In genomic region chr17:68812876-68813584, GRCh38 we compare ENCODE assay signal across 15 cellular contexts.
DNase-seq lines count a peak whose midpoint lies in the region; FAIRE-seq and TF ChIP-seq lines count a peak whose summit lies in the region.
"Had no signal": no experiment of that assay in that cellular context is flagged by ENCODE, and none has a peak within 500 bp of the region (broad histone marks: within the 10 kb centered on the region; RNA-seq: fewer than 3 reads in every experiment).

No MANE protein-coding gene starts in this region.

- H3K27ac ChIP-seq in endothelial cell of umbilical vein (ENCODE audit: insufficient read depth, low read depth, low read length) (no peak overlapping the region), neural progenitor cell (no peak overlapping the region)
- H3K27ac ChIP-seq: pancreas, VCaP had no signal

- H4K20me1 ChIP-seq in endothelial cell of umbilical vein (replicated peaks; ENCODE audit: control insufficient read depth, extremely low read depth, insufficient read depth, low read length) (no peaks in the 10 kb centered on the region), neural progenitor cell (ENCODE audit: low read depth) (no peaks in the 10 kb centered on the region)

- H2AFZ ChIP-seq in endothelial cell of umbilical vein (ENCODE audit: low read depth, low read length), result no peak overlapping the region
- H2AFZ ChIP-seq in neural progenitor cell (replicated peaks), result no peak overlapping the region

- H3K36me3 ChIP-seq in endothelial cell of umbilical vein (ENCODE audit: control insufficient read depth in 2 of 2, extremely low read depth in 1 of 2, insufficient read depth in 2 of 2, low read length in 2 of 2) (no peaks in the 10 kb centered on the region), neural progenitor cell (no peaks in the 10 kb centered on the region)
- H3K36me3 ChIP-seq: pancreas had no signal

- no peak for TF ChIP-seq CTCF in endothelial cell of umbilical vein (IDR thresholded peaks at IDR 0.05; ENCODE audit: extremely low read depth in 1 of 2, insufficient read depth in 1 of 2, low read depth in 1 of 2, low read length in 2 of 2)
- no peak for TF ChIP-seq CTCF in neural progenitor cell (IDR thresholded peaks at IDR 0.05)

- peaks cover 9% of the 10 kb centered on the region for H3K36me3 Mint-ChIP-seq in neural progenitor cell

- peaks cover 44% of the 10 kb centered on the region for H3K9me3 Mint-ChIP-seq in neural progenitor cell

- H3K4me2 ChIP-seq in endothelial cell of umbilical vein (ENCODE audit: insufficient read depth, low read length) (no peak overlapping the region), neural progenitor cell (no peak overlapping the region)

- DNase-seq in GM04504 (ENCODE audit: low read depth), result peak; percentile 48
- peak; percentile 80 for DNase-seq in NOMO-1 treated with DMSO at 0.1 percent for 48 hours (lab: John Stamatoyannopoulos, UW; ENCODE audit: unreplicated experiment)
- DNase-seq in endothelial cell of umbilical vein (ENCODE audit: low read depth, low spot score), result peak; percentile 18
- DNase-seq in neural progenitor cell (ENCODE audit: low spot score), result no peak
- no peak for DNase-seq in SIG-M5 treated with dmso at 0.1 percent for 504 hours (lab: John Stamatoyannopoulos, UW; ENCODE audit: unreplicated experiment)
- DNase-seq in NCI-H2107 (lab: John Stamatoyannopoulos, UW), result no peak
- DNase-seq in NCI-H146 (lab: John Stamatoyannopoulos, UW), result no peak
- DNase-seq: activated CD4-positive, alpha-beta T cell treated with anti-CD3 and anti-CD28 coated beads, Interleukin-2, amount 50 U/mL, for 48 hours; activated naive CD4-positive, alpha-beta T cell; activated T-cell treated with anti-CD3 and anti-CD28 coated beads for 4 hours; NK-92 treated with Interleukin-12 subunit alpha and Interleukin-12 subunit beta, amount 100 ng/mL, for 24 hours; pancreas; stimulated activated CD4-positive, alpha-beta T cell treated with anti-CD3 and anti-CD28 coated beads, Interleukin-2, amount 100 ng/mL, for 24 hours had no signal

- TF ChIP-seq POLR2A in endothelial cell of umbilical vein (IDR thresholded peaks at IDR 0.05; ENCODE audit: low read depth, low read length), result no peak

- dilution Hi-C loops in endothelial cell of umbilical vein (cut with MboI; ENCODE audit: extremely low pct_ligation_motif_present, low sequenced_read_pairs), result no loop called here

- H3K4me3 ChIP-seq in endothelial cell of umbilical vein (replicated peaks in 1 of 3; ENCODE audit: insufficient read depth in 1 of 3, low read depth in 1 of 3, low read length in 3 of 3) (no peak overlapping the region), neural progenitor cell (no peak overlapping the region)
- H3K4me3 ChIP-seq: GM12878, pancreas had no signal

- no peaks in the 10 kb centered on the region for H3K27me3 ChIP-seq in endothelial cell of umbilical vein (ENCODE audit: control insufficient read depth in 2 of 2, insufficient read depth in 2 of 2, low read length in 2 of 2)
- H3K27me3 ChIP-seq in neural progenitor cell, result no peaks in the 10 kb centered on the region
- H3K27me3 ChIP-seq: pancreas had no signal

- FAIRE-seq in endothelial cell of umbilical vein (lab: Jason Lieb, UNC), result peak; percentile 63
- FAIRE-seq: GM12878, pancreas had no signal

- H3K4me1 ChIP-seq in endothelial cell of umbilical vein (ENCODE audit: control insufficient read depth, extremely low read depth, insufficient read depth, low read length) (peaks cover 7% of the 10 kb centered on the region), neural progenitor cell (no peaks in the 10 kb centered on the region)
- H3K4me1 ChIP-seq: pancreas had no signal

- H3K4me1 Mint-ChIP-seq in neural progenitor cell, result peaks cover 24% of the 10 kb centered on the region

- H3K9ac ChIP-seq in endothelial cell of umbilical vein (replicated peaks; ENCODE audit: extremely low read depth, insufficient read depth, low read length) (no peak overlapping the region), neural progenitor cell (no peak overlapping the region)

- H3K9me3 ChIP-seq in endothelial cell of umbilical vein (replicated peaks; ENCODE audit: control insufficient read depth, insufficient read depth, low read length) (no peaks in the 10 kb centered on the region), neural progenitor cell (ENCODE audit: low read depth) (no peaks in the 10 kb centered on the region)
- H3K9me3 ChIP-seq: pancreas had no signal

- intact Hi-C loops in endothelial cell of umbilical vein (cut with micrococcal nuclease), result no loop called here

- H3K4me3 Mint-ChIP-seq in neural progenitor cell, result no peak overlapping the region

- CTCF ChIA-PET in endothelial cell of umbilical vein (lab: Charles Lee), result interaction anchor here (0.6 to 1.1 kb wide), 2 partner anchors 9 to 99 kb away, joined by 3 to 4 read pairs; no protein-coding TSS in a partner anchor

- POLR2A ChIA-PET in endothelial cell of umbilical vein (lab: Charles Lee), result no interaction called here

- H3K27me3 Mint-ChIP-seq in neural progenitor cell (ENCODE audit: insufficient read depth, low read depth), result peaks cover 17% of the 10 kb centered on the region

- H3K79me2 ChIP-seq in endothelial cell of umbilical vein (ENCODE audit: control insufficient read depth, insufficient read depth, low read length) (no peaks in the 10 kb centered on the region), neural progenitor cell (ENCODE audit: low read depth) (no peaks in the 10 kb centered on the region)

- no peaks in the 10 kb centered on the region for H3F3A ChIP-seq in neural progenitor cell (ENCODE audit: low read depth)

- no peaks in the 10 kb centered on the region for H3K9me1 ChIP-seq in endothelial cell of umbilical vein (replicated peaks; ENCODE audit: control insufficient read depth, extremely low read depth, insufficient read depth, low read length)

- no TSS peak for BruUV-seq in endothelial cell of umbilical vein (replicated peaks; lab: Mats Ljungman, UMichigan)

- H3K27ac Mint-ChIP-seq in neural progenitor cell, result peak overlapping the region; percentile 28

TF ChIP-seq in endothelial cell of umbilical vein, 7 proteins besides CTCF, POLR2A, EP300 and RAD21:
- TF ChIP-seq MAX (IDR thresholded peaks at IDR 0.05; ENCODE audit: insufficient read depth, insufficient read length) (no peak), JUN (IDR thresholded peaks at IDR 0.05; ENCODE audit: borderline replicate concordance, insufficient read depth, insufficient read length, low read depth) (no peak), FOS (IDR thresholded peaks at IDR 0.05; ENCODE audit: borderline replicate concordance, insufficient read depth, low read length) (no peak), GATA2 (IDR thresholded peaks at IDR 0.05; ENCODE audit: insufficient read depth, insufficient read length, low read depth, low read length) (no peak), MYC (IDR thresholded peaks at IDR 0.05; ENCODE audit: low read depth, low read length) (no peak), EZH2 (IDR thresholded peaks at IDR 0.05; ENCODE audit: borderline replicate concordance, low read depth, low read length, severe bottlenecking) (no peak), POLR2AphosphoS5 (IDR thresholded peaks at IDR 0.05; ENCODE audit: insufficient read depth, low read depth, low read length) (no peak)

Comparison
In these comparisons a context has a peak if more than half of its experiments do, and no peak if none do; other contexts are left out.
1. DNase-seq: peak in GM04504 (single experiment), NOMO-1 treated with DMSO at 0.1 percent for 48 hours (single experiment) and endothelial cell of umbilical vein (single experiment); none in neural progenitor cell (single experiment), SIG-M5 treated with dmso at 0.1 percent for 504 hours (single experiment), NCI-H2107 (single experiment) and NCI-H146 (single experiment).